In the genomic region with DNA sequence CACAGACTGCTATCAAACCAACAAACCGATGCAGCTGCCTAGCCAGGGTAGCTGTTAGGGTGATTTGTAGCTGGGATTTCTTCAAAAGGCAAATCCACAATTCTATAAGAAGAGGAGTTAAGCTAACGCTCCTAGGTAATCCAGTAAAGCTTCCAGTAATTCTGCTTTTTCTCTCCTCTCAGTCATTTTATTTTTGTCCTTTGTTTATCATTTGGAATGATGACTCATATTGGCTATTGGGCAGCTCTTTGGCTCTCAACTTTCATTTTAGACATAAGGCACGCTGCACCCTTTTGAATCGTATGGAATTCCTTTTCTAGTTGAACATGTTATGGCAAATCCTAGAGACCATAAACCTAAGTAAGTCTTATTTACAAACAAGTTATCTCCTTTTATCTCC, we compare ENCODE assay signal across 18 cellular contexts. TPM values are rescaled to one million over a fixed set of nuclear protein-coding genes. Genes with fewer than 3 reads are reported as not detected.
DNase-seq lines count a peak whose midpoint lies in the region; ATAC-seq, FAIRE-seq and TF ChIP-seq lines count a peak whose summit lies in the region.
"Had no signal": no experiment of that assay in that cellular context is flagged by ENCODE, and none has a peak within 500 bp of the region (broad histone marks: within the 10 kb centered on the region; RNA-seq: fewer than 3 reads in every experiment).

No MANE protein-coding gene starts in this region.

- peak overlapping the region; percentile 78 for H3K18ac ChIP-seq in IMR-90 (ENCODE audit: low read depth, low read length)

- peak overlapping the region; percentile 81 for H2AFZ ChIP-seq in IMR-90 (replicated peaks; ENCODE audit: low read length, poor library complexity)
- no peak overlapping the region for H2AFZ ChIP-seq in K562 (ENCODE audit: low read depth, low read length)

- peak overlapping the region; percentile 95 for H3K14ac ChIP-seq in IMR-90 (replicated peaks; ENCODE audit: low read depth, low read length)

- intact Hi-C loops in IMR-90 (cut with micrococcal nuclease) (no loop called here), K562 (cut with micrococcal nuclease) (no loop called here)

- H3K9me1 ChIP-seq in IMR-90 (ENCODE audit: insufficient read depth, low read length) (no peaks in the 10 kb centered on the region), K562 (ENCODE audit: control insufficient read depth, insufficient read depth, low read length) (no peaks in the 10 kb centered on the region)

- dilution Hi-C loops in IMR-90 (cut with HindIII; ENCODE audit: low sequenced_read_pairs, unreplicated experiment), result no loop called here

- H3K27ac ChIP-seq in AG04450 (ENCODE audit: low read depth, low read length) (peak overlapping the region; percentile 58), IMR-90 (ENCODE audit: insufficient read depth, low read length) (peak overlapping the region; percentile 89; the same call in 1 of the 2 replicates), K562 (ENCODE audit: extremely low read depth, low read depth, low read length) (no peak overlapping the region)
- H3K27ac ChIP-seq: thyroid gland had no signal

- peak overlapping the region; percentile 91 for H3K4ac ChIP-seq in IMR-90 (ENCODE audit: low read depth, low read length)

- no peaks in the 10 kb centered on the region for H3K36me3 Mint-ChIP-seq in T-helper 2 cell treated with Interferon-gamma antibody and Interleukin-4, amounts not matched to agents 5 μg/mL and 100 μg/mL, for 36 hours (ENCODE audit: low read depth)

- H3K9ac ChIP-seq in IMR-90 (ENCODE audit: low read depth, low read length), result peak overlapping the region; percentile 74
- H3K9ac ChIP-seq in K562 (ENCODE audit: insufficient read depth in 1 of 2, low read depth in 2 of 2, low read length in 2 of 2), result no peak overlapping the region

- TF ChIP-seq EP300 in K562 (IDR thresholded peaks at IDR 0.05; ENCODE audit: low read length), result no peak

- H3K79me2 ChIP-seq in K562 (ENCODE audit: control insufficient read depth, insufficient read depth, low read length), result no peaks in the 10 kb centered on the region

- peak overlapping the region; percentile 69; the same call in 1 of the 2 replicates for H3K23ac ChIP-seq in IMR-90 (ENCODE audit: low read depth, low read length)

- H4K20me1 ChIP-seq in IMR-90 (ENCODE audit: insufficient read depth, low read length) (no peaks in the 10 kb centered on the region), K562 (replicated peaks; ENCODE audit: control insufficient read depth, insufficient read depth, low read length) (no peaks in the 10 kb centered on the region)

- no peak overlapping the region for H2AK9ac ChIP-seq in IMR-90 (replicated peaks; ENCODE audit: low read depth, low read length, poor library complexity)

- WGBS in IMR-90 (ENCODE audit: extremely low coverage in 2 of 2, insufficient read length in 1 of 2), 2 experiments, result no CpG with 5 or more reads among the region's 4 CpGs
- WGBS in K562 (ENCODE audit: insufficient coverage, low coverage, missing lambda C conversion rate), result 0% methylated on average over 4 of the region's 4 CpGs

- no peaks in the 10 kb centered on the region for H3K9me3 Mint-ChIP-seq in T-helper 2 cell treated with Interferon-gamma antibody and Interleukin-4, amounts not matched to agents 5 μg/mL and 100 μg/mL, for 36 hours

- no peak for FAIRE-seq in K562 (lab: Jason Lieb, UNC)

- H3K4me3 ChIP-seq in AG04450 (ENCODE audit: low read depth, low read length) (peak overlapping the region; percentile 45), IMR-90 (ENCODE audit: insufficient read depth, low read depth, low read length) (no peak overlapping the region; the same call in 1 of the 2 replicates), K562 (no peak overlapping the region)
- H3K4me3 ChIP-seq: spleen, thyroid gland had no signal

- H2BK5ac ChIP-seq in IMR-90 (ENCODE audit: low read depth, low read length, poor library complexity, severe bottlenecking), result no peak overlapping the region

- CTCF ChIA-PET in AG04450 (lab: Charles Lee), result interaction anchor here (0.5 to 1.7 kb wide), 5 partner anchors 10 to 1016 kb away, joined by 3 to 13 read pairs (median 7); no protein-coding TSS in a partner anchor
- CTCF ChIA-PET in IMR-90 (lab: Yijun Ruan, JAX), result interaction anchor here (1.2 to 1.4 kb wide), 3 partner anchors 32 to 244 kb away, joined by 3 to 4 read pairs (median 4); no protein-coding TSS in a partner anchor
- CTCF ChIA-PET in K562 (lab: Yijun Ruan, JAX; ENCODE audit: low intra/inter-chr PET ratio), result interaction anchor here (0.6 kb wide), 1 partner anchor 19 kb away, joined by 3 read pairs; no protein-coding TSS in a partner anchor

- peaks cover 3% of the 10 kb centered on the region; the same call in 1 of the 2 replicates for H3K4me1 ChIP-seq in IMR-90 (ENCODE audit: control insufficient read depth, insufficient read depth, low read length)
- no peaks in the 10 kb centered on the region for H3K4me1 ChIP-seq in K562 (replicated peaks in 1 of 2; ENCODE audit: control insufficient read depth in 2 of 2, insufficient read depth in 2 of 2, low read length in 2 of 2)
- H3K4me1 ChIP-seq: spleen had no signal

- H4K91ac ChIP-seq in IMR-90 (ENCODE audit: insufficient read depth, low read depth, low read length), result peak overlapping the region; percentile 90

- H3K9me3 ChIP-seq in AG04450 (ENCODE audit: control insufficient read depth, insufficient read depth, low read length), result no peaks in the 10 kb centered on the region
- no peaks in the 10 kb centered on the region for H3K9me3 ChIP-seq in IMR-90 (ENCODE audit: control insufficient read depth, insufficient read depth, low read length)
- no peaks in the 10 kb centered on the region for H3K9me3 ChIP-seq in K562 (replicated peaks; ENCODE audit: control insufficient read depth, insufficient read depth, low read depth, low read length)
- H3K9me3 ChIP-seq: spleen, thyroid gland had no signal

- no peak for TF ChIP-seq CTCF in AG04450 (IDR thresholded peaks at IDR 0.05; ENCODE audit: low read depth, low read length)
- no peak for TF ChIP-seq CTCF in IMR-90 (conservative IDR thresholded peaks at IDR 0.05; ENCODE audit: low read depth, low read length)
- TF ChIP-seq CTCF in K562 (IDR thresholded peaks at IDR 0.05 in 2 of 3, conservative IDR thresholded peaks at IDR 0.05 in 1 of 3; ENCODE audit: insufficient read depth in 2 of 3, low read depth in 1 of 3, low read length in 3 of 3), result no peak

- peak overlapping the region; percentile 65 for H4K5ac ChIP-seq in IMR-90 (ENCODE audit: low read depth, low read length)

- no peak overlapping the region for H3K27ac Mint-ChIP-seq in T-helper 2 cell treated with Interferon-gamma antibody and Interleukin-4, amounts not matched to agents 5 μg/mL and 100 μg/mL, for 36 hours
- H3K27ac Mint-ChIP-seq: activated CD8-positive, alpha-beta T cell treated with anti-CD3 and anti-CD28 coated beads, Interleukin-2, amount 10 ng/mL, durations not matched to agents 7 days and 5 days; IgD-negative memory B cell had no signal

- 0 out of 2 replicates have a peak overlapping the region, but pooled peaks have one; percentile 68 for H3K56ac ChIP-seq in IMR-90 (ENCODE audit: extremely low read depth, insufficient read depth, low read length)

- H3K27me3 ChIP-seq in AG04450 (ENCODE audit: control insufficient read depth, insufficient read depth, low read length), result no peaks in the 10 kb centered on the region
- H3K27me3 ChIP-seq in IMR-90 (ENCODE audit: control insufficient read depth, insufficient read depth, low read length), result peaks cover 3% of the 10 kb centered on the region; the same call in 1 of the 2 replicates
- peaks cover 6 to 18% of the 10 kb centered on the region in 2 experiments; a peak in 3 of 5 replicates for H3K27me3 ChIP-seq in K562 (ENCODE audit: control insufficient read depth in 2 of 2, insufficient read depth in 2 of 2, low read length in 2 of 2)
- H3K27me3 ChIP-seq: spleen, thyroid gland had no signal

- H2BK120ac ChIP-seq in IMR-90 (ENCODE audit: low read depth, low read length), result peak overlapping the region; percentile 96

- no peak for DNase-seq in AG04450 (ENCODE audit: low read depth, low spot score)
- DNase-seq in IMR-90, result peak; percentile 57
- no peak for DNase-seq in K562 (ENCODE audit: extremely low read depth in 1 of 4, low spot score in 3 of 4)
- peak; percentile 24 to 27 for DNase-seq in lung microvascular endothelial cell (ENCODE audit: low read depth in 2 of 2)
- DNase-seq in stimulated activated CD4-positive, alpha-beta T cell treated with anti-CD3 and anti-CD28 coated beads, Interleukin-4, amount 100 ng/mL, for 24 hours, result no peak
- no peak for DNase-seq in T-helper 2 cell treated with Interferon-gamma antibody and Interleukin-4, amounts not matched to agents 5 μg/mL and 100 μg/mL, for 36 hours (ENCODE audit: low spot score)
- no peak for DNase-seq in HK-2 (ENCODE audit: unreplicated experiment)
- DNase-seq: activated CD8-positive, alpha-beta T cell treated with anti-CD3 and anti-CD28 coated beads, Interleukin-2, amount 10 ng/mL, durations not matched to agents 7 days and 5 days; activated effector memory CD4-positive, alpha-beta T cell treated with anti-CD3 and anti-CD28 coated beads, Interleukin-2, amount 50 U/mL, for 16 hours; DMS 273 treated with DMSO at 0.1 percent for 48 hours; mesendoderm; NCI-H1436 treated with DMSO at 0.1 percent for 48 hours; NCI-H524; spleen; thyroid gland had no signal

- H2BK20ac ChIP-seq in IMR-90 (ENCODE audit: low read depth, low read length), result peak overlapping the region; percentile 94; the same call in 1 of the 2 replicates

- H3K27me3 Mint-ChIP-seq in T-helper 2 cell treated with Interferon-gamma antibody and Interleukin-4, amounts not matched to agents 5 μg/mL and 100 μg/mL, for 36 hours (ENCODE audit: low read depth), result no peaks in the 10 kb centered on the region

- H3K4me3 Mint-ChIP-seq in T-helper 2 cell treated with Interferon-gamma antibody and Interleukin-4, amounts not matched to agents 5 μg/mL and 100 μg/mL, for 36 hours, result no peak overlapping the region
- H3K4me3 Mint-ChIP-seq: activated CD8-positive, alpha-beta T cell treated with anti-CD3 and anti-CD28 coated beads, Interleukin-2, amount 10 ng/mL, durations not matched to agents 7 days and 5 days; IgD-negative memory B cell had no signal

- H3K4me1 Mint-ChIP-seq in T-helper 2 cell treated with Interferon-gamma antibody and Interleukin-4, amounts not matched to agents 5 μg/mL and 100 μg/mL, for 36 hours (ENCODE audit: low read depth), result peaks cover 2% of the 10 kb centered on the region

- ATAC-seq in IMR-90 (ENCODE audit: low read depth) (peak; percentile 67), K562 (no peak), HG02840 (IDR thresholded peaks at IDR 0.05; ENCODE audit: low FRiP score, unreplicated experiment) (no peak)
- ATAC-seq: activated CD8-positive, alpha-beta T cell treated with anti-CD3 and anti-CD28 coated beads, Interleukin-2, amount 10 ng/mL, durations not matched to agents 7 days and 5 days; Right ventricle myocardium inferior had no signal

- H3K36me3 ChIP-seq in IMR-90 (ENCODE audit: control insufficient read depth, insufficient read depth, low read length) (no peaks in the 10 kb centered on the region), K562 (ENCODE audit: control insufficient read depth, insufficient read depth, low read length) (no peaks in the 10 kb centered on the region)
- H3K36me3 ChIP-seq: spleen, thyroid gland had no signal

- peak overlapping the region; percentile 93; the same call in 2 of the 3 replicates for H2BK15ac ChIP-seq in IMR-90 (ENCODE audit: low read depth, low read length)

- no peaks in the 10 kb centered on the region for H3K79me1 ChIP-seq in IMR-90 (ENCODE audit: low read depth in 1 of 2, low read length in 2 of 2)

- H4K8ac ChIP-seq in IMR-90 (ENCODE audit: low read depth in 2 of 2, low read length in 2 of 2), result peak overlapping the region in 1 of 2 experiments; percentile 65; a peak in 2 of 4 replicates

- TF ChIP-seq POLR2A in IMR-90 (IDR thresholded peaks at IDR 0.05; ENCODE audit: low read depth, low read length), result no peak
- no peak for TF ChIP-seq POLR2A in K562 (conservative IDR thresholded peaks at IDR 0.05)

- H3K4me2 ChIP-seq in IMR-90 (ENCODE audit: low read depth, low read length) (peak overlapping the region; percentile 94), K562 (ENCODE audit: insufficient read depth, low read length) (no peak overlapping the region)

- POLR2A ChIA-PET in AG04450 (lab: Yijun Ruan, JAX), result interaction anchor here (0.6 to 0.7 kb wide), 2 partner anchors 19 to 47 kb away, joined by 3 to 4 read pairs; no protein-coding TSS in a partner anchor
- POLR2A ChIA-PET in IMR-90 (lab: Charles Lee; ENCODE audit: unreplicated experiment), result interaction anchor here (0.6 to 0.7 kb wide), 3 partner anchors 29 to 50 kb away, joined by 3 read pairs; no protein-coding TSS in a partner anchor
- POLR2A ChIA-PET in K562 (lab: Yijun Ruan, JAX), result interaction anchor here (0.9 kb wide), 1 partner anchor 17 kb away, joined by 3 read pairs; no protein-coding TSS in a partner anchor

- BruUV-seq in IMR-90 (replicated peaks; lab: Mats Ljungman, UMichigan), result no TSS peak
- BruUV-seq in K562 (replicated peaks; lab: Mats Ljungman, UMichigan), result no TSS peak

- H2AK5ac ChIP-seq in IMR-90 (ENCODE audit: low read depth, low read length), result no peak overlapping the region

- in situ Hi-C loops in IMR-90 (cut with MboI; ENCODE audit: low sequenced_read_pairs) (no loop called here), K562 (cut with MboI) (no loop called here)

- no peak for TF ChIP-seq RAD21 in IMR-90 (IDR thresholded peaks at IDR 0.05; ENCODE audit: low read length)
- TF ChIP-seq RAD21 in K562 (CRISPR knock-in tag; conservative IDR thresholded peaks at IDR 0.05 in 1 of 2, IDR thresholded peaks at IDR 0.05 in 1 of 2), result no peak

RNA-seq across cellular contexts. Expression of a gene that starts 53.2 kb away (rescaled TPM):
- 28.7 and 33.8 TPM in 2 replicates for polyA plus RNA-seq in AG04450 (2011; rRNA removed)
- polyA minus RNA-seq in AG04450 (2011; rRNA and poly(A)+ RNA removed), result 38.9 and 41.3 TPM in 2 replicates
- total RNA-seq in IMR-90 (2012; rRNA removed), result 21.9 and 23.8 TPM in 2 replicates
- 11.2 and 11.5 TPM in 2 replicates for polyA plus RNA-seq in IMR-90 (2012; rRNA removed)
- 5.5 and 9.1 TPM in 2 replicates for polyA plus RNA-seq in IMR-90 (2012; cell fraction: cytosol; rRNA removed)
- 2.9 and 14.1 TPM in 2 replicates for polyA plus RNA-seq in IMR-90 (2012; cell fraction: nucleus; rRNA removed; ENCODE audit: low replicate concordance)
- not detected in 2 replicates for total RNA-seq in K562 (2011; cell fraction: chromatin; rRNA removed; ENCODE audit: low replicate concordance)
- not detected in 2 replicates for total RNA-seq in K562 (2011; cell fraction: nucleolus; rRNA removed)
- not detected in 2 replicates for total RNA-seq in K562 (2011; cell fraction: nucleoplasm; rRNA removed)
- total RNA-seq in K562 (2014; rRNA removed), result not detected in 2 replicates
- total RNA-seq in K562 (2014; rRNA removed; fragmentation: Illumina TruSeq; extraction: Trizol), result not detected in 2 replicates
- not detected in 2 replicates for total RNA-seq in K562 (2015; rRNA removed; fragmentation: Illumina TruSeq; extraction: Trizol)
- 0.38 TPM in 1 of 2 replicates, not detected in the other for total RNA-seq in K562 (2021)
- polyA plus RNA-seq in K562 (2011; rRNA removed), result not detected in 2 replicates
- not detected in 2 replicates for polyA plus RNA-seq in K562 (2011; cell fraction: cytosol; rRNA removed)
- polyA plus RNA-seq in K562 (2011; cell fraction: nucleus; rRNA removed), result not detected in 2 replicates
- polyA plus RNA-seq in K562 (2012), result 0.21 TPM in 1 of 2 replicates, not detected in the other
- not detected in 2 replicates for polyA plus RNA-seq in K562 (2014; fragmentation: Illumina TruSeq; extraction: Trizol)
- not detected for polyA plus RNA-seq in K562 (2014; fragmentation: Nextera tagmentation; extraction: Ambion mirVana)
- polyA plus RNA-seq in K562 (2014; rRNA removed), result not detected in 2 replicates
- polyA minus RNA-seq in K562 (2011; rRNA and poly(A)+ RNA removed), result not detected in 2 replicates
- not detected in 2 replicates for polyA minus RNA-seq in K562 (2011; cell fraction: cytosol; rRNA and poly(A)+ RNA removed)
- 0.13 TPM in 1 of 2 replicates, not detected in the other for polyA minus RNA-seq in K562 (2011; cell fraction: nucleus; rRNA and poly(A)+ RNA removed)
- 42.7 and 77.8 TPM in 2 replicates for total RNA-seq in lung microvascular endothelial cell
- total RNA-seq: activated CD8-positive, alpha-beta T cell treated with anti-CD3 and anti-CD28 coated beads, Interleukin-2, amount 10 ng/mL, durations not matched to agents 7 days and 5 days had no signal
- polyA plus RNA-seq: IgD-negative memory B cell had no signal

Comparison
In these comparisons a context has a peak if more than half of its experiments do, and no peak if none do; other contexts are left out.
1. DNase-seq: peak in IMR-90 (single experiment) and lung microvascular endothelial cell (2 of 2); none in AG04450 (single experiment), K562 (0 of 4), stimulated activated CD4-positive, alpha-beta T cell treated with anti-CD3 and anti-CD28 coated beads, Interleukin-4, amount 100 ng/mL, for 24 hours (single experiment), T-helper 2 cell treated with Interferon-gamma antibody and Interleukin-4, amounts not matched to agents 5 μg/mL and 100 μg/mL, for 36 hours (single experiment) and HK-2 (single experiment).
2. RNA of a gene that starts 53.2 kb away (total RNA-seq): 42.7 to 77.8 TPM in lung microvascular endothelial cell and 21.9 to 23.8 TPM in IMR-90; 0.38 TPM in K562; every median in the first group is over 10 times any median in the second.